In the genomic region with DNA sequence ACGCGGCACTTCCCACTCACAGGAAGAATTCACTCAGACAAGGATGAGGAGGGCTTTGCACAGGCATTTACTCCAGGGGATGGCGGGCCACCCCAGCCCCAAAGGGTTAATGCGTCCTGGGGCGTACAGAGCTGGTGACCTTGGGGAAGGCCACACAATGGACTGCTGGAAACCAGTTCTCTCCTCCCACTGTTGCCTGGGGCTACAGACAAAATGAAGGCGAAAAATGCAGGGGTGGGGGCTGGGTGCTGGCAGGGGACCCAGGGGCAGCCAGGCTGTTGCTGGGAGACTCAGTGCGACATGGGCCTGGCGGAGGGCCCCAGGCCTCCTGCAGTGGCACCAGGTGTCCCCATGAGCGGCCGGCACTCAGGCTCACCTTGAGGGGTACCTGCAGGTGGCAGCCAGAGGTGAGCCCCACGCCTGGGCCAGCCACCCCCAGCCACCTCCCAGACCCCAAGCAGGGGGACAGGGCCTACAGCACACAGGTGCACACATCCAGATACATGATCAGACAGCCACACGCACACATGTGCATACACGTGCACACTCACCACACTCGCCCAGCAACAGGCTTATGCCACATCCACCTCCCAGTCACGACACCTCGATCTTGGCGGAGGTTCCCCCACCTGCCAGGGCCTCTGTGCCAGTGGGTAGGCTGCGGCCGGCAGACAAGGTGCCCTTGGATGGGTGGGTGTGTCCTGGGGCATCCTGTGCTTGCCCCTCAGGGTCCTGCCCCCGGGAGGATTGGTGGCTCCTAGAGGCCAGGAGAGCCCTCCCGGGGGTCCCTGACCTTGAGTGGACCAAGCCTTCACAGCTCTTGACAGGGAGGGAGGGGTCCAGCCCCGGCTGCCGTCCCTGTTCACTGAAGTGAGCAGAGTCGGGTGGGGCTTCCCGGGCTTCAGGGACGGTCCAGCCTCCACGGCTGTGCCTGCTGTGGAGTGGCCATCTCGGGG, we compare ENCODE assay signal across 1 cellular context.
TF ChIP-seq lines count a peak whose summit lies in the region.

No MANE protein-coding gene starts in this region.

TF ChIP-seq in HepG2, 621 proteins besides CTCF, POLR2A, EP300 and RAD21 (continued from another document and continues in another):
- TF ChIP-seq, protein P1, sequence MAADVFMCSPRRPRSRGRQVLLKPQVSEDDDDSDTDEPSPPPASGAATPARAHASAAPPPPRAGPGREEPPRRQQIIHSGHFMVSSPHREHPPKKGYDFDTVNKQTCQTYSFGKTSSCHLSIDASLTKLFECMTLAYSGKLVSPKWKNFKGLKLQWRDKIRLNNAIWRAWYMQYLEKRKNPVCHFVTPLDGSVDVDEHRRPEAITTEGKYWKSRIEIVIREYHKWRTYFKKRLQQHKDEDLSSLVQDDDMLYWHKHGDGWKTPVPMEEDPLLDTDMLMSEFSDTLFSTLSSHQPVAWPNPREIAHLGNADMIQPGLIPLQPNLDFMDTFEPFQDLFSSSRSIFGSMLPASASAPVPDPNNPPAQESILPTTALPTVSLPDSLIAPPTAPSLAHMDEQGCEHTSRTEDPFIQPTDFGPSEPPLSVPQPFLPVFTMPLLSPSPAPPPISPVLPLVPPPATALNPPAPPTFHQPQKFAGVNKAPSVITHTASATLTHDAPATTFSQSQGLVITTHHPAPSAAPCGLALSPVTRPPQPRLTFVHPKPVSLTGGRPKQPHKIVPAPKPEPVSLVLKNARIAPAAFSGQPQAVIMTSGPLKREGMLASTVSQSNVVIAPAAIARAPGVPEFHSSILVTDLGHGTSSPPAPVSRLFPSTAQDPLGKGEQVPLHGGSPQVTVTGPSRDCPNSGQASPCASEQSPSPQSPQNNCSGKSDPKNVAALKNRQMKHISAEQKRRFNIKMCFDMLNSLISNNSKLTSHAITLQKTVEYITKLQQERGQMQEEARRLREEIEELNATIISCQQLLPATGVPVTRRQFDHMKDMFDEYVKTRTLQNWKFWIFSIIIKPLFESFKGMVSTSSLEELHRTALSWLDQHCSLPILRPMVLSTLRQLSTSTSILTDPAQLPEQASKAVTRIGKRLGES (CRISPR knock-in tag; IDR thresholded peaks at IDR 0.05; ENCODE audit: borderline replicate concordance): no peak
- TF ChIP-seq, protein P2, sequence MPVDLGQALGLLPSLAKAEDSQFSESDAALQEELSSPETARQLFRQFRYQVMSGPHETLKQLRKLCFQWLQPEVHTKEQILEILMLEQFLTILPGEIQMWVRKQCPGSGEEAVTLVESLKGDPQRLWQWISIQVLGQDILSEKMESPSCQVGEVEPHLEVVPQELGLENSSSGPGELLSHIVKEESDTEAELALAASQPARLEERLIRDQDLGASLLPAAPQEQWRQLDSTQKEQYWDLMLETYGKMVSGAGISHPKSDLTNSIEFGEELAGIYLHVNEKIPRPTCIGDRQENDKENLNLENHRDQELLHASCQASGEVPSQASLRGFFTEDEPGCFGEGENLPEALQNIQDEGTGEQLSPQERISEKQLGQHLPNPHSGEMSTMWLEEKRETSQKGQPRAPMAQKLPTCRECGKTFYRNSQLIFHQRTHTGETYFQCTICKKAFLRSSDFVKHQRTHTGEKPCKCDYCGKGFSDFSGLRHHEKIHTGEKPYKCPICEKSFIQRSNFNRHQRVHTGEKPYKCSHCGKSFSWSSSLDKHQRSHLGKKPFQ (CRISPR knock-in tag; IDR thresholded peaks at IDR 0.05; ENCODE audit: insufficient replicate concordance): no peak
- TF ChIP-seq, protein P3, sequence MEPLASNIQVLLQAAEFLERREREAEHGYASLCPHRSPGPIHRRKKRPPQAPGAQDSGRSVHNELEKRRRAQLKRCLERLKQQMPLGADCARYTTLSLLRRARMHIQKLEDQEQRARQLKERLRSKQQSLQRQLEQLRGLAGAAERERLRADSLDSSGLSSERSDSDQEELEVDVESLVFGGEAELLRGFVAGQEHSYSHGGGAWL (CRISPR knock-in tag; IDR thresholded peaks at IDR 0.05): no peak
- no peak for TF ChIP-seq RFX5 (IDR thresholded peaks at IDR 0.05; ENCODE audit: low read depth, low read length)
- TF ChIP-seq LCORL (IDR thresholded peaks at IDR 0.05): no peak
- peak; percentile 13; the same call in 1 of the 2 replicates for TF ChIP-seq LCORL (CRISPR knock-in tag; IDR thresholded peaks at IDR 0.05)
- TF ChIP-seq RFX3 (CRISPR knock-in tag; IDR thresholded peaks at IDR 0.05): peak; percentile 35; the same call in 1 of the 2 replicates
- TF ChIP-seq SIX1 (CRISPR knock-in tag; IDR thresholded peaks at IDR 0.05; ENCODE audit: borderline replicate concordance): no peak
- no peak for TF ChIP-seq ZNF335 (CRISPR knock-in tag; IDR thresholded peaks at IDR 0.05)
- TF ChIP-seq MIER3 (CRISPR knock-in tag; IDR thresholded peaks at IDR 0.05; ENCODE audit: borderline replicate concordance): no peak
- peak; percentile 39; the same call in 1 of the 2 replicates for TF ChIP-seq CAMTA2 (CRISPR knock-in tag; IDR thresholded peaks at IDR 0.05; ENCODE audit: borderline replicate concordance)
- TF ChIP-seq ZNF674 (CRISPR knock-in tag; IDR thresholded peaks at IDR 0.05; ENCODE audit: low read depth): no peak
- peak; percentile 30; the same call in 1 of the 2 replicates for TF ChIP-seq NCOR1 (IDR thresholded peaks at IDR 0.05; ENCODE audit: borderline replicate concordance, low read length)
- TF ChIP-seq, protein P4, sequence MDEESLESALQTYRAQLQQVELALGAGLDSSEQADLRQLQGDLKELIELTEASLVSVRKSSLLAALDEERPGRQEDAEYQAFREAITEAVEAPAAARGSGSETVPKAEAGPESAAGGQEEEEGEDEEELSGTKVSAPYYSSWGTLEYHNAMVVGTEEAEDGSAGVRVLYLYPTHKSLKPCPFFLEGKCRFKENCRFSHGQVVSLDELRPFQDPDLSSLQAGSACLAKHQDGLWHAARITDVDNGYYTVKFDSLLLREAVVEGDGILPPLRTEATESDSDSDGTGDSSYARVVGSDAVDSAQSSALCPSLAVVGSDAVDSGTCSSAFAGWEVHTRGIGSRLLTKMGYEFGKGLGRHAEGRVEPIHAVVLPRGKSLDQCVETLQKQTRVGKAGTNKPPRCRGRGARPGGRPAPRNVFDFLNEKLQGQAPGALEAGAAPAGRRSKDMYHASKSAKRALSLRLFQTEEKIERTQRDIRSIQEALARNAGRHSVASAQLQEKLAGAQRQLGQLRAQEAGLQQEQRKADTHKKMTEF (CRISPR knock-in tag; IDR thresholded peaks at IDR 0.05): 0 out of 2 replicates have a peak, but pooled peaks have one; percentile 14
- 0 out of 2 replicates have a peak, but pooled peaks have one; percentile 9 for TF ChIP-seq IRF2 (CRISPR knock-in tag; IDR thresholded peaks at IDR 0.05)
- TF ChIP-seq HDAC6 (IDR thresholded peaks at IDR 0.05; ENCODE audit: low read depth, low read length): no peak
- no peak for TF ChIP-seq MAZ (IDR thresholded peaks at IDR 0.05; ENCODE audit: borderline replicate concordance, low read depth, low read length)
- peak; percentile 26; the same call in 1 of the 2 replicates for TF ChIP-seq MAZ (CRISPR knock-in tag; IDR thresholded peaks at IDR 0.05; ENCODE audit: low read depth)
- TF ChIP-seq HDAC2 (CRISPR knock-in tag; IDR thresholded peaks at IDR 0.05): peak; percentile 52; the same call in 1 of the 2 replicates
- TF ChIP-seq JUNB (CRISPR knock-in tag; IDR thresholded peaks at IDR 0.05; ENCODE audit: borderline replicate concordance): no peak
- TF ChIP-seq SOX13 (IDR thresholded peaks at IDR 0.05): no peak
- peak in 1 of 2 experiments; percentile 54; a peak in 1 of 4 replicates for TF ChIP-seq SOX13 (CRISPR knock-in tag; conservative IDR thresholded peaks at IDR 0.05 in 1 of 2, IDR thresholded peaks at IDR 0.05 in 1 of 2)
- TF ChIP-seq, protein P5, sequence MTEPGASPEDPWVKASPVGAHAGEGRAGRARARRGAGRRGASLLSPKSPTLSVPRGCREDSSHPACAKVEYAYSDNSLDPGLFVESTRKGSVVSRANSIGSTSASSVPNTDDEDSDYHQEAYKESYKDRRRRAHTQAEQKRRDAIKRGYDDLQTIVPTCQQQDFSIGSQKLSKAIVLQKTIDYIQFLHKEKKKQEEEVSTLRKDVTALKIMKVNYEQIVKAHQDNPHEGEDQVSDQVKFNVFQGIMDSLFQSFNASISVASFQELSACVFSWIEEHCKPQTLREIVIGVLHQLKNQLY (CRISPR knock-in tag; IDR thresholded peaks at IDR 0.05): no peak
- 0 out of 2 replicates have a peak, but pooled peaks have one; percentile 4 for TF ChIP-seq RBFOX2 (IDR thresholded peaks at IDR 0.05; ENCODE audit: low read depth, low read length)
- TF ChIP-seq TAF1 (CRISPR knock-in tag; IDR thresholded peaks at IDR 0.05): 0 out of 2 replicates have a peak, but pooled peaks have one; percentile 20
- no peak for TF ChIP-seq ZNF17 (CRISPR knock-in tag; IDR thresholded peaks at IDR 0.05)
- TF ChIP-seq HMG20A (CRISPR knock-in tag; IDR thresholded peaks at IDR 0.05; ENCODE audit: borderline replicate concordance): no peak
- no peak for TF ChIP-seq ZMYM4 (CRISPR knock-in tag; IDR thresholded peaks at IDR 0.05)
- peak; percentile 47 for TF ChIP-seq ZFY (CRISPR knock-in tag; IDR thresholded peaks at IDR 0.05)
- no peak for TF ChIP-seq TEAD2 (CRISPR knock-in tag; IDR thresholded peaks at IDR 0.05)
- 0 out of 2 replicates have a peak, but pooled peaks have one; percentile 18 for TF ChIP-seq ZNF333 (CRISPR knock-in tag; IDR thresholded peaks at IDR 0.05; ENCODE audit: borderline replicate concordance)
- TF ChIP-seq, protein P6, sequence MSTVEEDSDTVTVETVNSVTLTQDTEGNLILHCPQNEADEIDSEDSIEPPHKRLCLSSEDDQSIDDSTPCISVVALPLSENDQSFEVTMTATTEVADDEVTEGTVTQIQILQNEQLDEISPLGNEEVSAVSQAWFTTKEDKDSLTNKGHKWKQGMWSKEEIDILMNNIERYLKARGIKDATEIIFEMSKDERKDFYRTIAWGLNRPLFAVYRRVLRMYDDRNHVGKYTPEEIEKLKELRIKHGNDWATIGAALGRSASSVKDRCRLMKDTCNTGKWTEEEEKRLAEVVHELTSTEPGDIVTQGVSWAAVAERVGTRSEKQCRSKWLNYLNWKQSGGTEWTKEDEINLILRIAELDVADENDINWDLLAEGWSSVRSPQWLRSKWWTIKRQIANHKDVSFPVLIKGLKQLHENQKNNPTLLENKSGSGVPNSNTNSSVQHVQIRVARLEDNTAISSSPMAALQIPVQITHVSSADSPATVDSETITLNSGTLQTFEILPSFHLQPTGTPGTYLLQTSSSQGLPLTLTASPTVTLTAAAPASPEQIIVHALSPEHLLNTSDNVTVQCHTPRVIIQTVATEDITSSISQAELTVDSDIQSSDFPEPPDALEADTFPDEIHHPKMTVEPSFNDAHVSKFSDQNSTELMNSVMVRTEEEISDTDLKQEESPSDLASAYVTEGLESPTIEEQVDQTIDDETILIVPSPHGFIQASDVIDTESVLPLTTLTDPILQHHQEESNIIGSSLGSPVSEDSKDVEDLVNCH (CRISPR knock-in tag; IDR thresholded peaks at IDR 0.05): no peak
- TF ChIP-seq NR2F6 (IDR thresholded peaks at IDR 0.05): 0 out of 2 replicates have a peak, but pooled peaks have one; percentile 31
- 0 out of 2 replicates have a peak, but pooled peaks have one; percentile 27 for TF ChIP-seq NR2F6 (CRISPR knock-in tag; IDR thresholded peaks at IDR 0.05)
- no peak for TF ChIP-seq NFYC (CRISPR knock-in tag; IDR thresholded peaks at IDR 0.05)
- 0 out of 2 replicates have a peak, but pooled peaks have one; percentile 24 for TF ChIP-seq TARDBP (CRISPR knock-in tag; IDR thresholded peaks at IDR 0.05)
- 0 out of 2 replicates have a peak, but pooled peaks have one; percentile 34 for TF ChIP-seq ZNF776 (CRISPR knock-in tag; IDR thresholded peaks at IDR 0.05)
- TF ChIP-seq NFRKB (IDR thresholded peaks at IDR 0.05): no peak
- TF ChIP-seq PAF1 (CRISPR knock-in tag; IDR thresholded peaks at IDR 0.05): no peak
- no peak for TF ChIP-seq SETDB1 (CRISPR knock-in tag; IDR thresholded peaks at IDR 0.05; ENCODE audit: borderline replicate concordance)
- no peak for TF ChIP-seq BORCS8-MEF2B (CRISPR knock-in tag; IDR thresholded peaks at IDR 0.05)
- peak; percentile 22; the same call in 1 of the 2 replicates for TF ChIP-seq RXRA (CRISPR knock-in tag; IDR thresholded peaks at IDR 0.05)
- no peak for TF ChIP-seq ZC3H4 (CRISPR knock-in tag; IDR thresholded peaks at IDR 0.05; ENCODE audit: borderline replicate concordance)
- TF ChIP-seq, protein P7, sequence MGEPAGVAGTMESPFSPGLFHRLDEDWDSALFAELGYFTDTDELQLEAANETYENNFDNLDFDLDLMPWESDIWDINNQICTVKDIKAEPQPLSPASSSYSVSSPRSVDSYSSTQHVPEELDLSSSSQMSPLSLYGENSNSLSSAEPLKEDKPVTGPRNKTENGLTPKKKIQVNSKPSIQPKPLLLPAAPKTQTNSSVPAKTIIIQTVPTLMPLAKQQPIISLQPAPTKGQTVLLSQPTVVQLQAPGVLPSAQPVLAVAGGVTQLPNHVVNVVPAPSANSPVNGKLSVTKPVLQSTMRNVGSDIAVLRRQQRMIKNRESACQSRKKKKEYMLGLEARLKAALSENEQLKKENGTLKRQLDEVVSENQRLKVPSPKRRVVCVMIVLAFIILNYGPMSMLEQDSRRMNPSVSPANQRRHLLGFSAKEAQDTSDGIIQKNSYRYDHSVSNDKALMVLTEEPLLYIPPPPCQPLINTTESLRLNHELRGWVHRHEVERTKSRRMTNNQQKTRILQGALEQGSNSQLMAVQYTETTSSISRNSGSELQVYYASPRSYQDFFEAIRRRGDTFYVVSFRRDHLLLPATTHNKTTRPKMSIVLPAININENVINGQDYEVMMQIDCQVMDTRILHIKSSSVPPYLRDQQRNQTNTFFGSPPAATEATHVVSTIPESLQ (CRISPR knock-in tag; conservative IDR thresholded peaks at IDR 0.05): no peak
- TF ChIP-seq GABPB1 (CRISPR knock-in tag; IDR thresholded peaks at IDR 0.05): no peak
- no peak for TF ChIP-seq NFIB (CRISPR knock-in tag; IDR thresholded peaks at IDR 0.05; ENCODE audit: borderline replicate concordance)
- no peak for TF ChIP-seq ZFAT (CRISPR knock-in tag; conservative IDR thresholded peaks at IDR 0.05)
- TF ChIP-seq ZNF34 (CRISPR knock-in tag; IDR thresholded peaks at IDR 0.05; ENCODE audit: borderline replicate concordance): no peak
- TF ChIP-seq ATF7 (IDR thresholded peaks at IDR 0.05): no peak
- TF ChIP-seq ATF7 (CRISPR knock-in tag; IDR thresholded peaks at IDR 0.05): no peak
